8 cellular contexts compared by ENCODE assay signal in genomic region chr3:52456169-52456799, GRCh38. TPM values are rescaled to one million over a fixed set of nuclear protein-coding genes. Genes with fewer than 3 reads are reported as not detected.
DNase-seq lines count a peak whose midpoint lies in the region; ATAC-seq and FAIRE-seq lines count a peak whose summit lies in the region.

No MANE protein-coding gene starts in this region.

- peaks cover 0 to 19% of the 10 kb centered on the region in 2 donors for H3K4me1 ChIP-seq in muscle layer of duodenum (ENCODE audit: control insufficient read depth in 1 of 2, insufficient read depth in 2 of 2, low read length in 2 of 2)

- H3K4me3 ChIP-seq in muscle layer of duodenum (ENCODE audit: low read depth in 1 of 2, low read length in 2 of 2) = peak overlapping the region; percentile 74 to 76

- peaks cover 26 to 31% of the 10 kb centered on the region in 2 donors for H3K36me3 ChIP-seq in muscle layer of duodenum (ENCODE audit: control insufficient read depth in 1 of 2, insufficient read depth in 2 of 2, low read length in 2 of 2)

- DNase-seq in GM19239 (ENCODE audit: insufficient read length, low spot score) (no peak), SK-N-DZ (ENCODE audit: low spot score) (peak; percentile 46), epidermal melanocyte (ENCODE audit: insufficient read length, low spot score) (peak; percentile 49), NCI-H446 treated with DMSO at 0.1 percent for 48 hours (lab: John Stamatoyannopoulos, UW) (no peak), DMS153 (lab: John Stamatoyannopoulos, UW) (no peak)

- FAIRE-seq in GM19239 (lab: Jason Lieb, UNC) = peak; percentile 42

- no peaks in the 10 kb centered on the region for H3K9me3 ChIP-seq in muscle layer of duodenum (ENCODE audit: control insufficient read depth in 1 of 2, low read length in 2 of 2)

- peak overlapping the region; percentile 67 for H3K27ac ChIP-seq in muscle layer of duodenum (ENCODE audit: low read length)

- ATAC-seq in HG03342 (IDR thresholded peaks at IDR 0.05; ENCODE audit: unreplicated experiment) (no peak), GM18861 (IDR thresholded peaks at IDR 0.05; ENCODE audit: unreplicated experiment) (no peak)

- H3K27me3 ChIP-seq in muscle layer of duodenum (ENCODE audit: low read depth, low read length) = no peaks in the 10 kb centered on the region

RNA-seq across cellular contexts. Expression of gene NISCH, which starts 0.9 kb away (rescaled TPM):
- polyA plus RNA-seq in SK-N-DZ (2014; cell fraction: cytosol; rRNA removed) = 28.0 and 49.3 TPM in 2 replicates
- 168 and 213 TPM in 2 replicates for polyA plus RNA-seq in SK-N-DZ (2014; cell fraction: nucleus; rRNA removed)

RNA-seq across cellular contexts. Expression of gene TNNC1, which starts 2.4 kb away (rescaled TPM):
- 2.7 and 3.3 TPM in 2 replicates for polyA plus RNA-seq in SK-N-DZ (2014; cell fraction: cytosol; rRNA removed)
- polyA plus RNA-seq in SK-N-DZ (2014; cell fraction: nucleus; rRNA removed) = 1.7 and 6.5 TPM in 2 replicates

RNA-seq across cellular contexts. Expression of gene SEMA3G, which starts 11.4 kb away (rescaled TPM):
- 0.24 and 1.3 TPM in 2 replicates for polyA plus RNA-seq in SK-N-DZ (2014; cell fraction: cytosol; rRNA removed)
- 0.39 and 2.1 TPM in 2 replicates for polyA plus RNA-seq in SK-N-DZ (2014; cell fraction: nucleus; rRNA removed)

RNA-seq across cellular contexts. Expression of gene STAB1, which starts 38.9 kb away (rescaled TPM):
- polyA plus RNA-seq in SK-N-DZ (2014; cell fraction: cytosol; rRNA removed) = 0.17 and 0.36 TPM in 2 replicates
- polyA plus RNA-seq in SK-N-DZ (2014; cell fraction: nucleus; rRNA removed) = 4.5 and 8.7 TPM in 2 replicates

RNA-seq across cellular contexts. Expression of gene PHF7, which starts 45.8 kb away (rescaled TPM):
- polyA plus RNA-seq in SK-N-DZ (2014; cell fraction: cytosol; rRNA removed) = 10.7 and 14.5 TPM in 2 replicates
- 17.0 and 33.1 TPM in 2 replicates for polyA plus RNA-seq in SK-N-DZ (2014; cell fraction: nucleus; rRNA removed)

Comparison
In these comparisons a context has a peak if more than half of its experiments do, and no peak if none do; other contexts are left out.
1. DNase-seq: peak in SK-N-DZ (single experiment) and epidermal melanocyte (single experiment); none in GM19239 (single experiment), NCI-H446 treated with DMSO at 0.1 percent for 48 hours (single experiment) and DMS153 (single experiment).